In the genomic region with DNA sequence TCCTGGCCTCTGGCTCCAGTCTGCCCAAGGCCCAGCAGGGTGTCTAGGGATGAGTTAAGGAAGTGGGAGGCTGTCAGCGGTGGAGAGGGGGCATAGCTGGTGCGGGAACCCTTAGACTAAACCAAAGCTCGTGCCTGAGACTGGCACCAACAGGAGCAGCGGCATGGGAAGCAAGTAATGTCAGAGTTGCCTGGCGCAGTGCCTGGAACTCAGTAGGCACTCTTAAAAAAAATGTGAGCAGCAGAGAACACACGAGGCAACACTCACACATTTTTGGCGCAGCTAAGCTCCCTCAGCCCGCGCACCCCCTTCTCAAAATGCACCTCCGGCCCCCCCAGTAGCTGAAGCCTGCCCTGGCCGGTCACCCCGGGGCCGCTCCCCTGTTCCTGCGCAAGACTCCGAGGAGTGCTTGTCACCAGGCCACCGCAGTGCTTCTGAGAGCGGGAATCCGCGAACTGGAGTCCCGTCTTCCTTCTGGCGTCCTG, we compare ENCODE assay signal across 9 cellular contexts. TPM values are rescaled to one million over a fixed set of nuclear protein-coding genes. Genes with fewer than 3 reads are reported as not detected.
DNase-seq lines count a peak whose midpoint lies in the region; ATAC-seq, FAIRE-seq and TF ChIP-seq lines count a peak whose summit lies in the region.
"Had no signal": no experiment of that assay in that cellular context is flagged by ENCODE, and none has a peak within 500 bp of the region (broad histone marks: within the 10 kb centered on the region; RNA-seq: fewer than 3 reads in every experiment).

No MANE protein-coding gene starts in this region.

- no peaks in the 10 kb centered on the region for H4K20me1 ChIP-seq in endothelial cell of umbilical vein (replicated peaks; ENCODE audit: control insufficient read depth, extremely low read depth, insufficient read depth, low read length)

- peak overlapping the region; percentile 41 to 67 (median 48) for H3K4me3 ChIP-seq in endothelial cell of umbilical vein (replicated peaks in 1 of 3; ENCODE audit: insufficient read depth in 1 of 3, low read depth in 1 of 3, low read length in 3 of 3)
- no peak overlapping the region for H3K4me3 ChIP-seq in effector memory CD4-positive, alpha-beta T cell (ENCODE audit: insufficient read depth, low read depth, low read length, poor library complexity, severe bottlenecking)

- intact Hi-C loops in endothelial cell of umbilical vein (cut with micrococcal nuclease) = loop anchor here (1.0 kb wide), 1 partner anchor 10 kb away; no protein-coding TSS in a partner anchor

- no peaks in the 10 kb centered on the region for H3K9me1 ChIP-seq in endothelial cell of umbilical vein (replicated peaks; ENCODE audit: control insufficient read depth, extremely low read depth, insufficient read depth, low read length)

- POLR2A ChIA-PET in endothelial cell of umbilical vein (lab: Charles Lee) = interaction anchor here (1.2 to 2.0 kb wide), 2 partner anchors 10 to 144 kb away, joined by 3 to 10 read pairs; no protein-coding TSS in a partner anchor

- no peak for ATAC-seq in GM21528 (IDR thresholded peaks at IDR 0.05; ENCODE audit: low FRiP score, unreplicated experiment)

- no peak overlapping the region for H2AFZ ChIP-seq in endothelial cell of umbilical vein (ENCODE audit: low read depth, low read length)

- no peaks in the 10 kb centered on the region for H3K9me3 ChIP-seq in endothelial cell of umbilical vein (replicated peaks; ENCODE audit: control insufficient read depth, insufficient read depth, low read length)
- H3K9me3 ChIP-seq in effector memory CD4-positive, alpha-beta T cell (ENCODE audit: control insufficient read depth, low read length) = no peaks in the 10 kb centered on the region

- no peak for TF ChIP-seq CTCF in endothelial cell of umbilical vein (IDR thresholded peaks at IDR 0.05; ENCODE audit: extremely low read depth in 1 of 2, insufficient read depth in 1 of 2, low read depth in 1 of 2, low read length in 2 of 2)

- CTCF ChIA-PET in endothelial cell of umbilical vein (lab: Charles Lee) = interaction anchor here (1.0 to 3.0 kb wide), 3 partner anchors 147 to 659 kb away, joined by 3 to 15 read pairs (median 4); no protein-coding TSS in a partner anchor

- H3K4me2 ChIP-seq in endothelial cell of umbilical vein (ENCODE audit: insufficient read depth, low read length) = peak overlapping the region; percentile 80

- peaks cover under 1 to 2% of the 10 kb centered on the region in 2 experiments for H3K36me3 ChIP-seq in endothelial cell of umbilical vein (ENCODE audit: control insufficient read depth in 2 of 2, extremely low read depth in 1 of 2, insufficient read depth in 2 of 2, low read length in 2 of 2)
- no peaks in the 10 kb centered on the region for H3K36me3 ChIP-seq in effector memory CD4-positive, alpha-beta T cell (ENCODE audit: control insufficient read depth, insufficient read depth, low read length)

- DNase-seq in A172 (ENCODE audit: low spot score) (peak; percentile 35), M059J (ENCODE audit: low read depth) (peak; percentile 71), endothelial cell of umbilical vein (ENCODE audit: low read depth, low spot score) (peak; percentile 54), mucosa of gallbladder (ENCODE audit: low spot score) (peak; percentile 24), hepatic stellate cell (ENCODE audit: low spot score) (no peak)
- DNase-seq in effector memory CD4-positive, alpha-beta T cell = no peak
- no peak for DNase-seq in stimulated activated CD4-positive, alpha-beta T cell treated with anti-CD3 and anti-CD28 coated beads, Interleukin-4, amount 100 ng/mL, for 1 hour

- peaks cover 32% of the 10 kb centered on the region for H3K79me2 ChIP-seq in endothelial cell of umbilical vein (ENCODE audit: control insufficient read depth, insufficient read depth, low read length)

- H3K4me1 ChIP-seq in endothelial cell of umbilical vein (ENCODE audit: control insufficient read depth, extremely low read depth, insufficient read depth, low read length) = peaks cover 19% of the 10 kb centered on the region
- H3K4me1 ChIP-seq in effector memory CD4-positive, alpha-beta T cell (ENCODE audit: control insufficient read depth, insufficient read depth, low read length, poor library complexity, severe bottlenecking) = no peaks in the 10 kb centered on the region

- H3K9ac ChIP-seq in endothelial cell of umbilical vein (replicated peaks; ENCODE audit: extremely low read depth, insufficient read depth, low read length) = peak overlapping the region; percentile 43

- H3K27me3 ChIP-seq in endothelial cell of umbilical vein (ENCODE audit: control insufficient read depth in 2 of 2, insufficient read depth in 2 of 2, low read length in 2 of 2) = no peaks in the 10 kb centered on the region
- peaks cover 7% of the 10 kb centered on the region for H3K27me3 ChIP-seq in effector memory CD4-positive, alpha-beta T cell (replicated peaks; ENCODE audit: control insufficient read depth, insufficient read depth, low read length, poor library complexity, severe bottlenecking)

- peak; percentile 87 for FAIRE-seq in endothelial cell of umbilical vein (lab: Jason Lieb, UNC)

- dilution Hi-C loops in endothelial cell of umbilical vein (cut with MboI; ENCODE audit: extremely low pct_ligation_motif_present, low sequenced_read_pairs) = no loop called here

- TF ChIP-seq POLR2A in endothelial cell of umbilical vein (IDR thresholded peaks at IDR 0.05; ENCODE audit: low read depth, low read length) = no peak

- TSS peak; percentile 31 for BruUV-seq in endothelial cell of umbilical vein (replicated peaks; lab: Mats Ljungman, UMichigan)

- H3K27ac ChIP-seq in endothelial cell of umbilical vein (ENCODE audit: insufficient read depth, low read depth, low read length) = peak overlapping the region; percentile 30
- H3K27ac ChIP-seq in effector memory CD4-positive, alpha-beta T cell (ENCODE audit: insufficient read depth, low read length, poor library complexity, severe bottlenecking) = no peak overlapping the region

TF ChIP-seq in endothelial cell of umbilical vein, 7 proteins besides CTCF, POLR2A, EP300 and RAD21:
- TF ChIP-seq MYC (IDR thresholded peaks at IDR 0.05; ENCODE audit: low read depth, low read length) (no peak), GATA2 (IDR thresholded peaks at IDR 0.05; ENCODE audit: insufficient read depth, insufficient read length, low read depth, low read length) (no peak), EZH2 (IDR thresholded peaks at IDR 0.05; ENCODE audit: borderline replicate concordance, low read depth, low read length, severe bottlenecking) (no peak), JUN (IDR thresholded peaks at IDR 0.05; ENCODE audit: borderline replicate concordance, insufficient read depth, insufficient read length, low read depth) (no peak), FOS (IDR thresholded peaks at IDR 0.05; ENCODE audit: borderline replicate concordance, insufficient read depth, low read length) (no peak), POLR2AphosphoS5 (IDR thresholded peaks at IDR 0.05; ENCODE audit: insufficient read depth, low read depth, low read length) (no peak)
- TF ChIP-seq, protein P1, sequence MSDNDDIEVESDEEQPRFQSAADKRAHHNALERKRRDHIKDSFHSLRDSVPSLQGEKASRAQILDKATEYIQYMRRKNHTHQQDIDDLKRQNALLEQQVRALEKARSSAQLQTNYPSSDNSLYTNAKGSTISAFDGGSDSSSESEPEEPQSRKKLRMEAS (IDR thresholded peaks at IDR 0.05; ENCODE audit: insufficient read depth, insufficient read length) = no peak

RNA-seq across cellular contexts. Expression of a gene that starts 0.6 kb away (rescaled TPM):
- total RNA-seq in A172 (2014; rRNA removed; shearing (Covaris generic)) = 0.29 and 0.69 TPM in 2 replicates
- total RNA-seq in M059J (2014; rRNA removed; shearing (Covaris generic)) = 11.8 and 13.9 TPM in 2 replicates
- total RNA-seq in endothelial cell of umbilical vein = 6.1 and 20.2 TPM in 2 replicates
- 29.8 and 33.4 TPM in 2 replicates for polyA plus RNA-seq in endothelial cell of umbilical vein
- polyA plus RNA-seq in endothelial cell of umbilical vein (2011; cell fraction: cytosol; rRNA removed) = 5.9 and 6.2 TPM in 2 replicates
- 261 and 295 TPM in 2 replicates for polyA plus RNA-seq in endothelial cell of umbilical vein (2011; cell fraction: nucleus; rRNA removed)
- polyA plus RNA-seq in endothelial cell of umbilical vein (2012) = 26.7 and 30.5 TPM in 2 replicates
- polyA minus RNA-seq in endothelial cell of umbilical vein = 122 and 133 TPM in 2 replicates
- 23.0 TPM for polyA minus RNA-seq in endothelial cell of umbilical vein (2011; cell fraction: cytosol; rRNA and poly(A)+ RNA removed)
- 214 and 278 TPM in 2 replicates for polyA minus RNA-seq in endothelial cell of umbilical vein (2011; cell fraction: nucleus; rRNA and poly(A)+ RNA removed)
- total RNA-seq in mucosa of gallbladder = 85.0 TPM
- polyA plus RNA-seq: CD14-positive monocyte had no signal

Comparison
In these comparisons a context has a peak if more than half of its experiments do, and no peak if none do; other contexts are left out.
1. DNase-seq: peak in A172 (single experiment), M059J (single experiment), endothelial cell of umbilical vein (single experiment) and mucosa of gallbladder (single experiment); none in effector memory CD4-positive, alpha-beta T cell (0 of 3), hepatic stellate cell (single experiment) and stimulated activated CD4-positive, alpha-beta T cell treated with anti-CD3 and anti-CD28 coated beads, Interleukin-4, amount 100 ng/mL, for 1 hour (single experiment).